1 cellular context compared by ENCODE assay signal in the genomic region with DNA sequence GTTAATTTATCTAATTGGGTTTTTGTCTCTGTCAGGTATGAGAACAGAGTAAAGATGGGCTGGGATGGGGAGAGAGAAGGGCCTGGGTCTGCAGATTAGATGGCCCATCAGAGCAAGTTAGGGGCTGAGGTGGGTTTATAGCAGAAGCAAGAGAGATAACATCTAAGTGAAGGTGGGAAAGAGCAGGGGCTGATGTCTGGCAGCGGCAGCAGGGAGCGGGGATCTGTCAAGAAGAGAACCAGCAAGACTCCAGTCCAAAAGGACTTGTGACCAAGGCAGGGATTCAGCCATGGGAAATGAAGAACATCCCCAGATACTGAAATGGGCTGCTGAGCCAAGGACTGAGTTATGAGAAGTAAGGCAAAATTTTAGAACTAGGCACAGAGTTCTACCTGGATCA.
TF ChIP-seq lines count a peak whose summit lies in the region.

No MANE protein-coding gene starts in this region.

TF ChIP-seq in IMR-90, 13 proteins besides CTCF, POLR2A, EP300 and RAD21:
- TF ChIP-seq RCOR1 (IDR thresholded peaks at IDR 0.05; ENCODE audit: insufficient replicate concordance, low read length) (no peak), MXI1 (IDR thresholded peaks at IDR 0.05; ENCODE audit: borderline replicate concordance, low read depth, low read length) (no peak), MAFK (IDR thresholded peaks at IDR 0.05; ENCODE audit: low read depth, low read length) (no peak), BHLHE40 (IDR thresholded peaks at IDR 0.05; ENCODE audit: low read depth, low read length) (no peak), CEBPB (IDR thresholded peaks at IDR 0.05; ENCODE audit: low read depth, low read length) (no peak), RFX5 (IDR thresholded peaks at IDR 0.05; ENCODE audit: low read depth, low read length) (no peak), SMC3 (IDR thresholded peaks at IDR 0.05; ENCODE audit: low read depth, low read length) (no peak), NFE2L2 (IDR thresholded peaks at IDR 0.05; ENCODE audit: low read depth, low read length) (no peak), MAZ (IDR thresholded peaks at IDR 0.05; ENCODE audit: borderline replicate concordance, low read depth, low read length) (no peak)
- TF ChIP-seq, protein P1, sequence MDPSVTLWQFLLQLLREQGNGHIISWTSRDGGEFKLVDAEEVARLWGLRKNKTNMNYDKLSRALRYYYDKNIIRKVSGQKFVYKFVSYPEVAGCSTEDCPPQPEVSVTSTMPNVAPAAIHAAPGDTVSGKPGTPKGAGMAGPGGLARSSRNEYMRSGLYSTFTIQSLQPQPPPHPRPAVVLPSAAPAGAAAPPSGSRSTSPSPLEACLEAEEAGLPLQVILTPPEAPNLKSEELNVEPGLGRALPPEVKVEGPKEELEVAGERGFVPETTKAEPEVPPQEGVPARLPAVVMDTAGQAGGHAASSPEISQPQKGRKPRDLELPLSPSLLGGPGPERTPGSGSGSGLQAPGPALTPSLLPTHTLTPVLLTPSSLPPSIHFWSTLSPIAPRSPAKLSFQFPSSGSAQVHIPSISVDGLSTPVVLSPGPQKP (IDR thresholded peaks at IDR 0.05; ENCODE audit: borderline replicate concordance, low read depth, low read length), result no peak
- TF ChIP-seq, protein P2, sequence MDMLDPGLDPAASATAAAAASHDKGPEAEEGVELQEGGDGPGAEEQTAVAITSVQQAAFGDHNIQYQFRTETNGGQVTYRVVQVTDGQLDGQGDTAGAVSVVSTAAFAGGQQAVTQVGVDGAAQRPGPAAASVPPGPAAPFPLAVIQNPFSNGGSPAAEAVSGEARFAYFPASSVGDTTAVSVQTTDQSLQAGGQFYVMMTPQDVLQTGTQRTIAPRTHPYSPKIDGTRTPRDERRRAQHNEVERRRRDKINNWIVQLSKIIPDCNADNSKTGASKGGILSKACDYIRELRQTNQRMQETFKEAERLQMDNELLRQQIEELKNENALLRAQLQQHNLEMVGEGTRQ (IDR thresholded peaks at IDR 0.05; ENCODE audit: low read depth, low read length), result no peak
TF ChIP-seq in IMR-90: peak in this region for 0.
